Comparison of ENCODE assay signal across 1 cellular context in the genomic region with DNA sequence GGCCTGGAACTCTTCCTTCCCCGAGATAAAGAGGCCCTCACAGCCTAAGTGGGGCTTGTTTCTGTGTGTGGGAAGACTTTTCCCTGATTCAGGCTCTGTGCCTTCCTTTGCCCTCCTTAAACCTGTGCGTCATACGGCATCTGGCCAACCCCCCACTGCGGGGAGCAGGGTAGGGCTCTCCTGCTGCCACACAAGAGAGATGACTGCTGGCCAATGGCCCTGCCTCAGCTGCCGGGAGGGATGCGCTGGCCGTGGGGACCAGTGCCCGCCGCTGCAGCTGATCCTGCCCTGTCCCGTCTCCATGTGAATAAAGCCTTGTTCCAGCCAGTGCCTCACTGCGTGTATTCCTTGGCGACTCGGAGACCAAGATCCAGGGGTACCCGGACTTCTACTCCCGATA.
TF ChIP-seq lines count a peak whose summit lies in the region.

No MANE protein-coding gene starts in this region.

TF ChIP-seq in GM23338, 12 proteins besides CTCF, POLR2A, EP300 and RAD21:
- TF ChIP-seq, protein P1, sequence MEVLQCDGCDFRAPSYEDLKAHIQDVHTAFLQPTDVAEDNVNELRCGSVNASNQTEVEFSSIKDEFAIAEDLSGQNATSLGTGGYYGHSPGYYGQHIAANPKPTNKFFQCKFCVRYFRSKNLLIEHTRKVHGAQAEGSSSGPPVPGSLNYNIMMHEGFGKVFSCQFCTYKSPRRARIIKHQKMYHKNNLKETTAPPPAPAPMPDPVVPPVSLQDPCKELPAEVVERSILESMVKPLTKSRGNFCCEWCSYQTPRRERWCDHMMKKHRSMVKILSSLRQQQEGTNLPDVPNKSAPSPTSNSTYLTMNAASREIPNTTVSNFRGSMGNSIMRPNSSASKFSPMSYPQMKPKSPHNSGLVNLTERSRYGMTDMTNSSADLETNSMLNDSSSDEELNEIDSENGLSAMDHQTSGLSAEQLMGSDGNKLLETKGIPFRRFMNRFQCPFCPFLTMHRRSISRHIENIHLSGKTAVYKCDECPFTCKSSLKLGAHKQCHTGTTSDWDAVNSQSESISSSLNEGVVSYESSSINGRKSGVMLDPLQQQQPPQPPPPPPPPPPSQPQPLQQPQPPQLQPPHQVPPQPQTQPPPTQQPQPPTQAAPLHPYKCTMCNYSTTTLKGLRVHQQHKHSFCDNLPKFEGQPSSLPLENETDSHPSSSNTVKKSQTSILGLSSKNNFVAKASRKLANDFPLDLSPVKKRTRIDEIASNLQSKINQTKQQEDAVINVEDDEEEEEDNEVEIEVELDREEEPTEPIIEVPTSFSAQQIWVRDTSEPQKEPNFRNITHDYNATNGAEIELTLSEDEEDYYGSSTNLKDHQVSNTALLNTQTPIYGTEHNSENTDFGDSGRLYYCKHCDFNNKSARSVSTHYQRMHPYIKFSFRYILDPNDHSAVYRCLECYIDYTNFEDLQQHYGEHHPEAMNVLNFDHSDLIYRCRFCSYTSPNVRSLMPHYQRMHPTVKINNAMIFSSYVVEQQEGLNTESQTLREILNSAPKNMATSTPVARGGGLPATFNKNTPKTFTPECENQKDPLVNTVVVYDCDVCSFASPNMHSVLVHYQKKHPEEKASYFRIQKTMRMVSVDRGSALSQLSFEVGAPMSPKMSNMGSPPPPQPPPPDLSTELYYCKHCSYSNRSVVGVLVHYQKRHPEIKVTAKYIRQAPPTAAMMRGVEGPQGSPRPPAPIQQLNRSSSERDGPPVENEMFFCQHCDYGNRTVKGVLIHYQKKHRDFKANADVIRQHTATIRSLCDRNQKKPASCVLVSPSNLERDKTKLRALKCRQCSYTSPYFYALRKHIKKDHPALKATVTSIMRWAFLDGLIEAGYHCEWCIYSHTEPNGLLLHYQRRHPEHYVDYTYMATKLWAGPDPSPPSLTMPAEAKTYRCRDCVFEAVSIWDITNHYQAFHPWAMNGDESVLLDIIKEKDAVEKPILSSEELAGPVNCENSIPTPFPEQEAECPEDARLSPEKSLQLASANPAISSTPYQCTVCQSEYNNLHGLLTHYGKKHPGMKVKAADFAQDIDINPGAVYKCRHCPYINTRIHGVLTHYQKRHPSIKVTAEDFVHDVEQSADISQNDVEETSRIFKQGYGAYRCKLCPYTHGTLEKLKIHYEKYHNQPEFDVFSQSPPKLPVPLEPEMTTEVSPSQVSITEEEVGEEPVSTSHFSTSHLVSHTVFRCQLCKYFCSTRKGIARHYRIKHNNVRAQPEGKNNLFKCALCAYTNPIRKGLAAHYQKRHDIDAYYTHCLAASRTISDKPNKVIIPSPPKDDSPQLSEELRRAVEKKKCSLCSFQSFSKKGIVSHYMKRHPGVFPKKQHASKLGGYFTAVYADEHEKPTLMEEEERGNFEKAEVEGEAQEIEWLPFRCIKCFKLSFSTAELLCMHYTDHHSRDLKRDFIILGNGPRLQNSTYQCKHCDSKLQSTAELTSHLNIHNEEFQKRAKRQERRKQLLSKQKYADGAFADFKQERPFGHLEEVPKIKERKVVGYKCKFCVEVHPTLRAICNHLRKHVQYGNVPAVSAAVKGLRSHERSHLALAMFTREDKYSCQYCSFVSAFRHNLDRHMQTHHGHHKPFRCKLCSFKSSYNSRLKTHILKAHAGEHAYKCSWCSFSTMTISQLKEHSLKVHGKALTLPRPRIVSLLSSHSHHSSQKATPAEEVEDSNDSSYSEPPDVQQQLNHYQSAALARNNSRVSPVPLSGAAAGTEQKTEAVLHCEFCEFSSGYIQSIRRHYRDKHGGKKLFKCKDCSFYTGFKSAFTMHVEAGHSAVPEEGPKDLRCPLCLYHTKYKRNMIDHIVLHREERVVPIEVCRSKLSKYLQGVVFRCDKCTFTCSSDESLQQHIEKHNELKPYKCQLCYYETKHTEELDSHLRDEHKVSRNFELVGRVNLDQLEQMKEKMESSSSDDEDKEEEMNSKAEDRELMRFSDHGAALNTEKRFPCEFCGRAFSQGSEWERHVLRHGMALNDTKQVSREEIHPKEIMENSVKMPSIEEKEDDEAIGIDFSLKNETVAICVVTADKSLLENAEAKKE (CRISPR knock-in tag; IDR thresholded peaks at IDR 0.05), result no peak
- no peak for TF ChIP-seq POLR2AphosphoS5 (IDR thresholded peaks at IDR 0.05; ENCODE audit: low read depth)
- TF ChIP-seq EZH2phosphoT487 (IDR thresholded peaks at IDR 0.05; ENCODE audit: unreplicated experiment), result no peak
- TF ChIP-seq, protein P2, sequence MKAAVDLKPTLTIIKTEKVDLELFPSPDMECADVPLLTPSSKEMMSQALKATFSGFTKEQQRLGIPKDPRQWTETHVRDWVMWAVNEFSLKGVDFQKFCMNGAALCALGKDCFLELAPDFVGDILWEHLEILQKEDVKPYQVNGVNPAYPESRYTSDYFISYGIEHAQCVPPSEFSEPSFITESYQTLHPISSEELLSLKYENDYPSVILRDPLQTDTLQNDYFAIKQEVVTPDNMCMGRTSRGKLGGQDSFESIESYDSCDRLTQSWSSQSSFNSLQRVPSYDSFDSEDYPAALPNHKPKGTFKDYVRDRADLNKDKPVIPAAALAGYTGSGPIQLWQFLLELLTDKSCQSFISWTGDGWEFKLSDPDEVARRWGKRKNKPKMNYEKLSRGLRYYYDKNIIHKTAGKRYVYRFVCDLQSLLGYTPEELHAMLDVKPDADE (IDR thresholded peaks at IDR 0.05), result no peak
- TF ChIP-seq, protein P3, sequence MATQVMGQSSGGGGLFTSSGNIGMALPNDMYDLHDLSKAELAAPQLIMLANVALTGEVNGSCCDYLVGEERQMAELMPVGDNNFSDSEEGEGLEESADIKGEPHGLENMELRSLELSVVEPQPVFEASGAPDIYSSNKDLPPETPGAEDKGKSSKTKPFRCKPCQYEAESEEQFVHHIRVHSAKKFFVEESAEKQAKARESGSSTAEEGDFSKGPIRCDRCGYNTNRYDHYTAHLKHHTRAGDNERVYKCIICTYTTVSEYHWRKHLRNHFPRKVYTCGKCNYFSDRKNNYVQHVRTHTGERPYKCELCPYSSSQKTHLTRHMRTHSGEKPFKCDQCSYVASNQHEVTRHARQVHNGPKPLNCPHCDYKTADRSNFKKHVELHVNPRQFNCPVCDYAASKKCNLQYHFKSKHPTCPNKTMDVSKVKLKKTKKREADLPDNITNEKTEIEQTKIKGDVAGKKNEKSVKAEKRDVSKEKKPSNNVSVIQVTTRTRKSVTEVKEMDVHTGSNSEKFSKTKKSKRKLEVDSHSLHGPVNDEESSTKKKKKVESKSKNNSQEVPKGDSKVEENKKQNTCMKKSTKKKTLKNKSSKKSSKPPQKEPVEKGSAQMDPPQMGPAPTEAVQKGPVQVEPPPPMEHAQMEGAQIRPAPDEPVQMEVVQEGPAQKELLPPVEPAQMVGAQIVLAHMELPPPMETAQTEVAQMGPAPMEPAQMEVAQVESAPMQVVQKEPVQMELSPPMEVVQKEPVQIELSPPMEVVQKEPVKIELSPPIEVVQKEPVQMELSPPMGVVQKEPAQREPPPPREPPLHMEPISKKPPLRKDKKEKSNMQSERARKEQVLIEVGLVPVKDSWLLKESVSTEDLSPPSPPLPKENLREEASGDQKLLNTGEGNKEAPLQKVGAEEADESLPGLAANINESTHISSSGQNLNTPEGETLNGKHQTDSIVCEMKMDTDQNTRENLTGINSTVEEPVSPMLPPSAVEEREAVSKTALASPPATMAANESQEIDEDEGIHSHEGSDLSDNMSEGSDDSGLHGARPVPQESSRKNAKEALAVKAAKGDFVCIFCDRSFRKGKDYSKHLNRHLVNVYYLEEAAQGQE (IDR thresholded peaks at IDR 0.05; ENCODE audit: unreplicated experiment), result no peak
- TF ChIP-seq EZH2 (IDR thresholded peaks at IDR 0.05; ENCODE audit: low read depth, unreplicated experiment), result no peak
- TF ChIP-seq JUNB (IDR thresholded peaks at IDR 0.05; ENCODE audit: unreplicated experiment), result no peak
- no peak for TF ChIP-seq STAT1 (IDR thresholded peaks at IDR 0.05; ENCODE audit: unreplicated experiment)
- no peak for TF ChIP-seq ZNF114 (CRISPR knock-in tag; IDR thresholded peaks at IDR 0.05)
- TF ChIP-seq CREB1 (CRISPR knock-in tag; IDR thresholded peaks at IDR 0.05; ENCODE audit: low read depth), result no peak
- TF ChIP-seq NANOG (IDR thresholded peaks at IDR 0.05; ENCODE audit: borderline replicate concordance), result no peak
- TF ChIP-seq ZNF331 (CRISPR knock-in tag; IDR thresholded peaks at IDR 0.05; ENCODE audit: low read depth), result no peak
TF ChIP-seq in GM23338: peak in this region for 0.
